In genomic region chr6:166419268-166419667, GRCh38 we compare ENCODE assay signal across 9 cellular contexts. TPM values are rescaled to one million over a fixed set of nuclear protein-coding genes. Genes with fewer than 3 reads are reported as not detected.
DNase-seq lines count a peak whose midpoint lies in the region; ATAC-seq, FAIRE-seq and TF ChIP-seq lines count a peak whose summit lies in the region.
"Had no signal": no experiment of that assay in that cellular context is flagged by ENCODE, and none has a peak within 500 bp of the region (broad histone marks: within the 10 kb centered on the region; RNA-seq: fewer than 3 reads in every experiment).

No MANE protein-coding gene starts in this region.

- no peak overlapping the region for H3K27ac ChIP-seq in fibroblast of lung (ENCODE audit: insufficient read depth, low read length)

- H3K4me1 ChIP-seq in fibroblast of lung (ENCODE audit: control insufficient read depth, extremely low read depth, insufficient read depth, low read length), result no peaks in the 10 kb centered on the region

- no peaks in the 10 kb centered on the region for H3K79me2 ChIP-seq in fibroblast of lung (ENCODE audit: control insufficient read depth, insufficient read depth, low read length)

- H4K20me1 ChIP-seq in fibroblast of lung (ENCODE audit: control insufficient read depth, extremely low read depth, insufficient read depth, low read length), result no peaks in the 10 kb centered on the region

- no peaks in the 10 kb centered on the region for H3K9me3 ChIP-seq in fibroblast of lung (ENCODE audit: control insufficient read depth, insufficient read depth, low read depth, low read length)

- H3K9ac ChIP-seq in fibroblast of lung (ENCODE audit: insufficient read depth, low read length), result no peak overlapping the region

- no peak for TF ChIP-seq CTCF in fibroblast of lung (conservative IDR thresholded peaks at IDR 0.05 in 1 of 2, IDR thresholded peaks at IDR 0.05 in 1 of 2; ENCODE audit: low read depth in 1 of 2, low read length in 2 of 2)

- H3K4me2 ChIP-seq in fibroblast of lung (ENCODE audit: extremely low read depth, insufficient read depth, low read length), result no peak overlapping the region

- no peak overlapping the region for H3K4me3 ChIP-seq in fibroblast of lung (replicated peaks in 1 of 4; ENCODE audit: control extremely low read depth in 1 of 4, insufficient read depth in 1 of 4, low read depth in 3 of 4, low read length in 4 of 4)

- H3K27me3 ChIP-seq in fibroblast of lung (ENCODE audit: control insufficient read depth, insufficient read depth, low read length), result no peaks in the 10 kb centered on the region

- DNase-seq in GM19239 (ENCODE audit: insufficient read length, low spot score) (peak; percentile 71), fibroblast of lung (ENCODE audit: low read depth in 2 of 2) (peak; percentile 52 to 71), NCI-H1417 (lab: John Stamatoyannopoulos, UW) (no peak), OCI-M2 (lab: John Stamatoyannopoulos, UW; ENCODE audit: unreplicated experiment) (no peak), SKM-1 treated with dmso at 0.1 percent for 144 hours (lab: John Stamatoyannopoulos, UW; ENCODE audit: unreplicated experiment) (no peak), HT-29 (ENCODE audit: low spot score) (no peak)
- DNase-seq: left cardiac atrium had no signal

- no peak overlapping the region for H2AFZ ChIP-seq in fibroblast of lung (ENCODE audit: low read length)

- ATAC-seq in HG03066 (IDR thresholded peaks at IDR 0.05; ENCODE audit: low read depth, unreplicated experiment), result peak; percentile 99
- peak; percentile 72 to 77 for ATAC-seq in activated CD4-positive, CD25-positive, alpha-beta regulatory T cell treated with anti-CD3 and anti-CD28 coated beads, Interleukin-2, amount 50 U/mL, for 24 hours

- peaks cover 18% of the 10 kb centered on the region for H3K36me3 ChIP-seq in fibroblast of lung (ENCODE audit: control insufficient read depth, insufficient read depth, low read length)

- peak; percentile 94 for FAIRE-seq in GM19239 (lab: Jason Lieb, UNC)

RNA-seq across cellular contexts. Expression of gene MPC1, which starts 36.5 kb away (rescaled TPM):
- total RNA-seq in fibroblast of lung, result 16.4 and 19.3 TPM in 2 replicates
- 28.7 and 36.7 TPM in 2 replicates for polyA plus RNA-seq in fibroblast of lung
- 27.7 and 38.1 TPM in 2 replicates for polyA plus RNA-seq in fibroblast of lung (2012)
- polyA minus RNA-seq in fibroblast of lung (ENCODE audit: low replicate concordance), result 0.85 and 6.0 TPM in 2 replicates
- 35.0 and 41.3 TPM in 2 replicates for total RNA-seq in HT-29 (2014; rRNA removed; shearing (Covaris generic))

Comparison
In these comparisons a context has a peak if more than half of its experiments do, and no peak if none do; other contexts are left out.
1. DNase-seq: peak in GM19239 (single experiment) and fibroblast of lung (2 of 2); none in NCI-H1417 (0 of 3), OCI-M2 (single experiment), SKM-1 treated with dmso at 0.1 percent for 144 hours (single experiment) and HT-29 (single experiment).